ENCODE assay signal across 8 cellular contexts in genomic region chr4:48341776-48342558, GRCh38. TPM values are rescaled to one million over a fixed set of nuclear protein-coding genes. Genes with fewer than 3 reads are reported as not detected.
DNase-seq lines count a peak whose midpoint lies in the region; ATAC-seq lines count a peak whose summit lies in the region.

No MANE protein-coding gene starts in this region.

- 0 to 1% methylated on average over 54 to 63 of the region's 63 CpGs for WGBS in esophagus, 2 donors

- H3K36me3 ChIP-seq in esophagus (ENCODE audit: control insufficient read depth in 2 of 2, insufficient read depth in 2 of 2, low read length in 1 of 2) (no peaks in the 10 kb centered on the region), muscle layer of duodenum (ENCODE audit: control insufficient read depth in 1 of 2, insufficient read depth in 2 of 2, low read length in 2 of 2) (peaks cover 0 to 15% of the 10 kb centered on the region in 2 donors)

- H3K4me1 ChIP-seq in esophagus (ENCODE audit: control insufficient read depth in 2 of 2, insufficient read depth in 2 of 2, low read length in 1 of 2) (peaks cover 0 to 1% of the 10 kb centered on the region in 2 donors), muscle layer of duodenum (ENCODE audit: control insufficient read depth in 1 of 2, insufficient read depth in 2 of 2, low read length in 2 of 2) (peaks cover 4 to 38% of the 10 kb centered on the region in 2 donors)

- H3K4me3 Mint-ChIP-seq in stimulated activated naive B cell treated with anti-CD40 and anti-IgM and Interleukin-4, amounts not matched to agents 10 μg/mL and 1 μg/mL and 100 μg/mL, for 72 hours: peak overlapping the region; percentile 87 to 96

- H3K4me3 ChIP-seq in esophagus (ENCODE audit: low read depth in 1 of 2, low read length in 2 of 2): peak overlapping the region; percentile 84 to 96
- peak overlapping the region; percentile 91 to 96 for H3K4me3 ChIP-seq in muscle layer of duodenum (ENCODE audit: low read depth in 1 of 2, low read length in 2 of 2)

- H3K27me3 Mint-ChIP-seq in stimulated activated naive B cell treated with anti-CD40 and anti-IgM and Interleukin-4, amounts not matched to agents 10 μg/mL and 1 μg/mL and 100 μg/mL, for 72 hours: no peaks in the 10 kb centered on the region

- peak; percentile 45 to 81 (median 80) for DNase-seq in NCI-H1417 (lab: John Stamatoyannopoulos, UW)
- DNase-seq in NCI-H1417 treated with DMSO at 0.1 percent for 48 hours (lab: John Stamatoyannopoulos, UW): no peak
- DNase-seq in NCI-H2227 (lab: John Stamatoyannopoulos, UW; ENCODE audit: unreplicated experiment): peak; percentile 41
- peak; percentile 21 for DNase-seq in activated T-cell treated with anti-CD3 and anti-CD28 coated beads for 4 hours
- peak; percentile 29 for DNase-seq in stimulated activated naive B cell treated with anti-CD40 and anti-IgM and Interleukin-4, amounts not matched to agents 10 μg/mL and 1 μg/mL and 100 μg/mL, for 72 hours

- peak overlapping the region; percentile 99 for H3K27ac Mint-ChIP-seq in stimulated activated naive B cell treated with anti-CD40 and anti-IgM and Interleukin-4, amounts not matched to agents 10 μg/mL and 1 μg/mL and 100 μg/mL, for 72 hours

- H3K27ac ChIP-seq in esophagus (ENCODE audit: low read depth in 2 of 2, low read length in 1 of 2) (peak overlapping the region; percentile 92), muscle layer of duodenum (ENCODE audit: low read length) (peak overlapping the region; percentile 88)

- peak; percentile 17 for ATAC-seq in HG02678 (IDR thresholded peaks at IDR 0.05; ENCODE audit: unreplicated experiment)
- ATAC-seq in stimulated activated naive B cell treated with anti-CD40 and anti-IgM and Interleukin-4, amounts not matched to agents 10 μg/mL and 1 μg/mL and 100 μg/mL, for 72 hours (replicated peaks): peak; percentile 27 to 30

- H3K27me3 ChIP-seq in esophagus (ENCODE audit: control insufficient read depth in 1 of 2, insufficient read depth in 2 of 2, low read length in 2 of 2) (no peaks in the 10 kb centered on the region), muscle layer of duodenum (ENCODE audit: low read depth, low read length) (no peaks in the 10 kb centered on the region)

- H3K4me1 Mint-ChIP-seq in stimulated activated naive B cell treated with anti-CD40 and anti-IgM and Interleukin-4, amounts not matched to agents 10 μg/mL and 1 μg/mL and 100 μg/mL, for 72 hours: peaks cover 28 to 58% of the 10 kb centered on the region in 2 donors

- H3K9me3 ChIP-seq in esophagus (ENCODE audit: control insufficient read depth in 2 of 2, insufficient read depth in 1 of 2, low read depth in 1 of 2, low read length in 1 of 2): no peaks in the 10 kb centered on the region
- H3K9me3 ChIP-seq in muscle layer of duodenum (ENCODE audit: control insufficient read depth in 1 of 2, low read length in 2 of 2): no peaks in the 10 kb centered on the region

- no peaks in the 10 kb centered on the region for H3K9me3 Mint-ChIP-seq in stimulated activated naive B cell treated with anti-CD40 and anti-IgM and Interleukin-4, amounts not matched to agents 10 μg/mL and 1 μg/mL and 100 μg/mL, for 72 hours

- peaks cover 4 to 7% of the 10 kb centered on the region in 2 donors for H3K36me3 Mint-ChIP-seq in stimulated activated naive B cell treated with anti-CD40 and anti-IgM and Interleukin-4, amounts not matched to agents 10 μg/mL and 1 μg/mL and 100 μg/mL, for 72 hours

RNA-seq across cellular contexts. Expression of gene SLAIN2, which starts 0.6 kb away (rescaled TPM):
- 10 to 100 TPM; 17.9 to 41.5 TPM for polyA plus RNA-seq in esophagus
